Comparison of ENCODE assay signal across 8 cellular contexts in genomic region chr14:75418779-75419768, GRCh38. TPM values are rescaled to one million over a fixed set of nuclear protein-coding genes. Genes with fewer than 3 reads are reported as not detected.
DNase-seq lines count a peak whose midpoint lies in the region; ATAC-seq lines count a peak whose summit lies in the region.

No MANE protein-coding gene starts in this region.

- no peaks in the 10 kb centered on the region for H3K9me3 Mint-ChIP-seq in activated naive CD4-positive, alpha-beta T cell treated with anti-CD3 and anti-CD28 coated beads for 36 hours
- no peaks in the 10 kb centered on the region for H3K9me3 Mint-ChIP-seq in memory B cell

- H3K36me3 Mint-ChIP-seq in activated naive CD4-positive, alpha-beta T cell treated with anti-CD3 and anti-CD28 coated beads for 36 hours (ENCODE audit: low read depth): no peaks in the 10 kb centered on the region
- H3K36me3 Mint-ChIP-seq in memory B cell: no peaks in the 10 kb centered on the region

- no peak overlapping the region for H3K27ac Mint-ChIP-seq in activated naive CD4-positive, alpha-beta T cell treated with anti-CD3 and anti-CD28 coated beads for 36 hours
- H3K27ac Mint-ChIP-seq in memory B cell: no peak overlapping the region

- peaks cover 20% of the 10 kb centered on the region for H3K4me1 Mint-ChIP-seq in activated naive CD4-positive, alpha-beta T cell treated with anti-CD3 and anti-CD28 coated beads for 36 hours (ENCODE audit: low read depth)
- peaks cover 11% of the 10 kb centered on the region for H3K4me1 Mint-ChIP-seq in memory B cell

- no peaks in the 10 kb centered on the region for H3K27me3 Mint-ChIP-seq in activated naive CD4-positive, alpha-beta T cell treated with anti-CD3 and anti-CD28 coated beads for 36 hours (ENCODE audit: low read depth)
- H3K27me3 Mint-ChIP-seq in memory B cell: peaks cover 1% of the 10 kb centered on the region

- peak overlapping the region; percentile 23 for H3K4me3 Mint-ChIP-seq in activated naive CD4-positive, alpha-beta T cell treated with anti-CD3 and anti-CD28 coated beads for 36 hours
- no peak overlapping the region for H3K4me3 Mint-ChIP-seq in memory B cell

- intact Hi-C loops in Right ventricle myocardium inferior (cut with DNase I) (no loop called here), cardiac septum (cut with DNase I) (no loop called here)
- intact Hi-C loops in activated naive CD4-positive, alpha-beta T cell treated with anti-CD3 and anti-CD28 coated beads for 36 hours (cut with micrococcal nuclease): no loop called here

- DNase-seq in Right ventricle myocardium inferior (ENCODE audit: missing footprints) (no peak), cardiac septum (ENCODE audit: low spot score) (no peak), Kasumi-1 (lab: John Stamatoyannopoulos, UW) (peak; percentile 48 to 77), memory B cell (ENCODE audit: low spot score in 2 of 2) (no peak), mesenteric fat pad (ENCODE audit: low spot score) (no peak), Ammon's horn (ENCODE audit: low spot score) (no peak)
- peak; percentile 90 for DNase-seq in activated naive CD4-positive, alpha-beta T cell treated with anti-CD3 and anti-CD28 coated beads for 36 hours

- CTCF ChIA-PET in activated naive CD4-positive, alpha-beta T cell treated with anti-CD3 and anti-CD28 coated beads for 36 hours (lab: Charles Lee): interaction anchor here (1.2 kb wide), 1 partner anchor 110 kb away, joined by 3 read pairs; no protein-coding TSS in a partner anchor

- ATAC-seq in Right ventricle myocardium inferior (peak; percentile 53), memory B cell (ENCODE audit: low read depth) (peak; percentile 80), HG03280 (IDR thresholded peaks at IDR 0.05; ENCODE audit: unreplicated experiment) (no peak)

RNA-seq across cellular contexts. Expression of gene JDP2, which starts 8.7 kb away (rescaled TPM):
- total RNA-seq in Right ventricle myocardium inferior (27.2 TPM), cardiac septum (13.4 TPM), mesenteric fat pad (113 TPM)
- 1 to 10 TPM; 2.8 to 3.2 TPM for total RNA-seq in activated naive CD4-positive, alpha-beta T cell treated with anti-CD3 and anti-CD28 coated beads for 36 hours

Comparison
In these comparisons a context has a peak if more than half of its experiments do, and no peak if none do; other contexts are left out.
1. DNase-seq: peak in Kasumi-1 (2 of 2) and activated naive CD4-positive, alpha-beta T cell treated with anti-CD3 and anti-CD28 coated beads for 36 hours (single experiment); none in Right ventricle myocardium inferior (single experiment), cardiac septum (single experiment), memory B cell (0 of 2), mesenteric fat pad (single experiment) and Ammon's horn (single experiment).